Comparison of ENCODE assay signal across 19 cellular contexts in genomic region chr4:78171482-78171881, GRCh38.
DNase-seq lines count a peak whose midpoint lies in the region; ATAC-seq, FAIRE-seq and TF ChIP-seq lines count a peak whose summit lies in the region.
"Had no signal": no experiment of that assay in that cellular context is flagged by ENCODE, and none has a peak within 500 bp of the region (broad histone marks: within the 10 kb centered on the region; RNA-seq: fewer than 3 reads in every experiment).

No MANE protein-coding gene starts in this region.

- H3K4me3 Mint-ChIP-seq in stimulated activated naive CD8-positive, alpha-beta T cell treated with anti-CD3 and anti-CD28 coated beads, Interleukin-15, amount 100 ng/mL, for 72 hours, result no peak overlapping the region
- H3K4me3 Mint-ChIP-seq in WTC11, result no peak overlapping the region

- intact Hi-C loops in uterus (cut with DNase I; ENCODE audit: low total_unique reads), result no loop called here

- TF ChIP-seq POLR2A in uterus (IDR thresholded peaks at IDR 0.05), result no peak

- H3K36me3 Mint-ChIP-seq in WTC11, result peaks cover 2% of the 10 kb centered on the region; the same call in 1 of the 2 replicates

- H3K27ac ChIP-seq in uterus, result no peak overlapping the region
- H3K27ac ChIP-seq: A549 had no signal

- POLR2A ChIA-PET in WTC11 (lab: Charles Lee), result interaction anchor here (0.8 to 2.1 kb wide), 4 partner anchors 10 to 115 kb away, joined by 3 to 12 read pairs (median 4); no protein-coding TSS in a partner anchor

- no peaks in the 10 kb centered on the region for H3K9me3 ChIP-seq in uterus
- H3K9me3 ChIP-seq: A549 had no signal

- CTCF ChIA-PET in WTC11 (lab: Charles Lee), result interaction anchor here (0.7 to 3.5 kb wide), 27 partner anchors 8 to 213 kb away, joined by 3 to 60 read pairs (median 4); partner anchors contain the start of gene FRAS1

- no peaks in the 10 kb centered on the region for H3K36me3 ChIP-seq in uterus

- no peak for DNase-seq in stimulated activated naive CD8-positive, alpha-beta T cell treated with anti-CD3 and anti-CD28 coated beads, Interleukin-15, amount 100 ng/mL, for 72 hours
- DNase-seq in stimulated activated naive CD8-positive, alpha-beta T cell treated with anti-CD3 and anti-CD28 coated beads, Interleukin-15, Interleukin-2, amounts not matched to agents 100 U/mL and 50 U/mL, for 24 hours, result no peak
- DNase-seq in WTC11 (ENCODE audit: low spot score) (peak; percentile 49), iPS DF 19.7 (ENCODE audit: low read depth, low spot score) (peak; percentile 56), urothelium cell line (ENCODE audit: low spot score) (no peak), uterus (no peak)
- no peak for DNase-seq in stimulated activated CD8-positive, alpha-beta memory T cell treated with anti-CD3 and anti-CD28 coated beads, Interleukin-4, amount 100 ng/mL, for 48 hours
- DNase-seq: C1 segment of cervical spinal cord, EL, HCEC 1CT, NCI-H187 treated with DMSO at 0.1 percent for 48 hours, NCI-H2171 treated with DMSO at 0.1 percent for 48 hours, NCI-H446 treated with DMSO at 0.1 percent for 48 hours, NCI-H774, SHP77 had no signal

- no peak overlapping the region for H3K27ac Mint-ChIP-seq in stimulated activated naive CD8-positive, alpha-beta T cell treated with anti-CD3 and anti-CD28 coated beads, Interleukin-15, amount 100 ng/mL, for 72 hours
- peak overlapping the region; percentile 17; the same call in 1 of the 2 replicates for H3K27ac Mint-ChIP-seq in WTC11

- H3K4me1 Mint-ChIP-seq in stimulated activated naive CD8-positive, alpha-beta T cell treated with anti-CD3 and anti-CD28 coated beads, Interleukin-15, amount 100 ng/mL, for 72 hours, result peaks cover 5% of the 10 kb centered on the region
- peaks cover 79% of the 10 kb centered on the region for H3K4me1 Mint-ChIP-seq in WTC11

- H3K4me1 ChIP-seq in uterus, result no peaks in the 10 kb centered on the region

- no peaks in the 10 kb centered on the region for H3K9me3 Mint-ChIP-seq in stimulated activated naive CD8-positive, alpha-beta T cell treated with anti-CD3 and anti-CD28 coated beads, Interleukin-15, amount 100 ng/mL, for 72 hours
- H3K9me3 Mint-ChIP-seq in WTC11, result no peaks in the 10 kb centered on the region

- H3K27me3 ChIP-seq in uterus, result no peaks in the 10 kb centered on the region

- TF ChIP-seq CTCF in WTC11 (IDR thresholded peaks at IDR 0.05) (no peak), uterus (IDR thresholded peaks at IDR 0.05) (no peak)

- H3K27me3 Mint-ChIP-seq in stimulated activated naive CD8-positive, alpha-beta T cell treated with anti-CD3 and anti-CD28 coated beads, Interleukin-15, amount 100 ng/mL, for 72 hours, result peaks cover 15% of the 10 kb centered on the region
- no peaks in the 10 kb centered on the region for H3K27me3 Mint-ChIP-seq in WTC11 (ENCODE audit: low read depth)

- ATAC-seq in stimulated activated naive CD8-positive, alpha-beta T cell treated with anti-CD3 and anti-CD28 coated beads, Interleukin-15, amount 100 ng/mL, for 72 hours, result peak; percentile 20
- ATAC-seq in stimulated activated naive CD8-positive, alpha-beta T cell treated with anti-CD3 and anti-CD28 coated beads, Interleukin-15, Interleukin-2, amounts not matched to agents 100 U/mL and 50 U/mL, for 24 hours, result no peak
- ATAC-seq in WTC11, result peak; percentile 74
- ATAC-seq in HG03025 (IDR thresholded peaks at IDR 0.05; ENCODE audit: low FRiP score, unreplicated experiment), result no peak
- ATAC-seq: A549, SK-N-SH treated with all-trans-retinoic acid at 6 μM for 48 hours had no signal

- H3K4me3 ChIP-seq in uterus, result no peak overlapping the region
- H3K4me3 ChIP-seq: A549 had no signal

- FAIRE-seq in urothelium cell line (lab: Jason Lieb, UNC), result no peak
- FAIRE-seq: A549, RCC 7860 had no signal

TF ChIP-seq in WTC11, 78 proteins besides CTCF, POLR2A, EP300 and RAD21:
- no peak for TF ChIP-seq ZNF671 (CRISPR knock-in tag; IDR thresholded peaks at IDR 0.05)
- TF ChIP-seq RORB (CRISPR knock-in tag; IDR thresholded peaks at IDR 0.05), result no peak
- no peak for TF ChIP-seq FOXP4 (CRISPR knock-in tag; IDR thresholded peaks at IDR 0.05)
- TF ChIP-seq HMGXB4 (CRISPR knock-in tag; IDR thresholded peaks at IDR 0.05), result no peak
- TF ChIP-seq FOXJ3 (CRISPR knock-in tag; IDR thresholded peaks at IDR 0.05; ENCODE audit: borderline replicate concordance), result no peak
- TF ChIP-seq ZNF121 (CRISPR knock-in tag; IDR thresholded peaks at IDR 0.05), result no peak

Comparison
In these comparisons a context has a peak if more than half of its experiments do, and no peak if none do; other contexts are left out.
1. ATAC-seq: peak in stimulated activated naive CD8-positive, alpha-beta T cell treated with anti-CD3 and anti-CD28 coated beads, Interleukin-15, amount 100 ng/mL, for 72 hours (single experiment) and WTC11 (single experiment); none in stimulated activated naive CD8-positive, alpha-beta T cell treated with anti-CD3 and anti-CD28 coated beads, Interleukin-15, Interleukin-2, amounts not matched to agents 100 U/mL and 50 U/mL, for 24 hours (single experiment) and HG03025 (single experiment).
2. DNase-seq: peak in WTC11 (single experiment) and iPS DF 19.7 (single experiment); none in stimulated activated naive CD8-positive, alpha-beta T cell treated with anti-CD3 and anti-CD28 coated beads, Interleukin-15, amount 100 ng/mL, for 72 hours (0 of 2), stimulated activated naive CD8-positive, alpha-beta T cell treated with anti-CD3 and anti-CD28 coated beads, Interleukin-15, Interleukin-2, amounts not matched to agents 100 U/mL and 50 U/mL, for 24 hours (single experiment), stimulated activated CD8-positive, alpha-beta memory T cell treated with anti-CD3 and anti-CD28 coated beads, Interleukin-4, amount 100 ng/mL, for 48 hours (single experiment), urothelium cell line (single experiment) and uterus (0 of 2).